In genomic region chr6:81981812-81982211, GRCh38 we compare ENCODE assay signal across 10 cellular contexts.
DNase-seq lines count a peak whose midpoint lies in the region; ATAC-seq and TF ChIP-seq lines count a peak whose summit lies in the region.
"Had no signal": no experiment of that assay in that cellular context is flagged by ENCODE, and none has a peak within 500 bp of the region (broad histone marks: within the 10 kb centered on the region; RNA-seq: fewer than 3 reads in every experiment).

No MANE protein-coding gene starts in this region.

- H3K27me3 ChIP-seq in SJSA1 (replicated peaks) (no peaks in the 10 kb centered on the region), foreskin keratinocyte (no peaks in the 10 kb centered on the region)

- no peak overlapping the region for H3K27ac ChIP-seq in HEK293 (ENCODE audit: extremely low read depth, low read depth, low read length)
- H3K27ac ChIP-seq in SJSA1: peak overlapping the region; percentile 62
- no peak overlapping the region for H3K27ac ChIP-seq in foreskin keratinocyte

- H3K4me3 ChIP-seq in HEK293 (ENCODE audit: low read depth, low read length): no peak overlapping the region
- no peak overlapping the region for H3K4me3 ChIP-seq in SJSA1

- H3K4me1 ChIP-seq in HEK293 (ENCODE audit: control insufficient read depth, insufficient read depth, low read length) (peaks cover 4% of the 10 kb centered on the region), SJSA1 (replicated peaks) (peaks cover 20% of the 10 kb centered on the region), foreskin keratinocyte (peaks cover 17% of the 10 kb centered on the region)

- intact Hi-C loops in posterior cingulate gyrus (cut with DNase I): no loop called here

- no peak for TF ChIP-seq CTCF in HEK293 (tag by site-specific recombination; IDR thresholded peaks at IDR 0.05)
- TF ChIP-seq CTCF in foreskin keratinocyte (conservative IDR thresholded peaks at IDR 0.05): no peak

- DNase-seq in Caki2 (ENCODE audit: low read depth) (peak; percentile 27), SJSA1 (ENCODE audit: low read depth in 1 of 2, low spot score in 2 of 2) (peak in 1 of 2 experiments; percentile 58), foreskin keratinocyte (peak in 1 of 2 donors; percentile 85), DMS153 treated with DMSO at 0.1 percent for 48 hours (lab: John Stamatoyannopoulos, UW; ENCODE audit: unreplicated experiment) (no peak), posterior cingulate gyrus (no peak), T-helper 2 cell (no peak)
- DNase-seq: activated CD4-positive, alpha-beta T cell treated with anti-CD3 and anti-CD28 coated beads for 36 hours; MV-4-11 had no signal

- POLR2A ChIA-PET in HEK293 (lab: Yijun Ruan, JAX): no interaction called here

- H3K36me3 ChIP-seq in HEK293 (ENCODE audit: control insufficient read depth in 2 of 2, insufficient read depth in 1 of 2, low read length in 2 of 2) (no peaks in the 10 kb centered on the region), SJSA1 (no peaks in the 10 kb centered on the region)

- in situ Hi-C loops in Caki2 (cut with HindIII; ENCODE audit: low pct_unique_long_range_greater_than_20kb, low sequenced_read_pairs): no loop called here

- H3K9me3 ChIP-seq in HEK293 (ENCODE audit: control insufficient read depth, insufficient read depth, low read depth, low read length) (no peaks in the 10 kb centered on the region), SJSA1 (replicated peaks) (no peaks in the 10 kb centered on the region; the same call in 1 of the 2 replicates)

- CTCF ChIA-PET in HEK293 (lab: Yijun Ruan, JAX): interaction anchor here (0.6 kb wide), 1 partner anchor 110 kb away, joined by 4 read pairs; no protein-coding TSS in a partner anchor

- ATAC-seq in foreskin keratinocyte (peak; percentile 96), GM19467 (IDR thresholded peaks at IDR 0.05; ENCODE audit: unreplicated experiment) (no peak)
- ATAC-seq: activated CD4-positive, alpha-beta T cell treated with anti-CD3 and anti-CD28 coated beads for 36 hours had no signal

TF ChIP-seq in HEK293, 187 proteins besides CTCF, POLR2A, EP300 and RAD21:
- 0 out of 2 replicates have a peak, but pooled peaks have one; percentile 33 for TF ChIP-seq PRDM1 (tag by site-specific recombination; IDR thresholded peaks at IDR 0.05)
- TF ChIP-seq INSM2 (tag by site-specific recombination; IDR thresholded peaks at IDR 0.05): no peak
- peak; percentile 77 for TF ChIP-seq PRDM10 (tag by site-specific recombination; IDR thresholded peaks at IDR 0.05)
- peak; percentile 63 for TF ChIP-seq ZNF341 (tag by site-specific recombination; IDR thresholded peaks at IDR 0.05; ENCODE audit: low read depth)
